ENCODE assay signal across 1 cellular context in the genomic region with DNA sequence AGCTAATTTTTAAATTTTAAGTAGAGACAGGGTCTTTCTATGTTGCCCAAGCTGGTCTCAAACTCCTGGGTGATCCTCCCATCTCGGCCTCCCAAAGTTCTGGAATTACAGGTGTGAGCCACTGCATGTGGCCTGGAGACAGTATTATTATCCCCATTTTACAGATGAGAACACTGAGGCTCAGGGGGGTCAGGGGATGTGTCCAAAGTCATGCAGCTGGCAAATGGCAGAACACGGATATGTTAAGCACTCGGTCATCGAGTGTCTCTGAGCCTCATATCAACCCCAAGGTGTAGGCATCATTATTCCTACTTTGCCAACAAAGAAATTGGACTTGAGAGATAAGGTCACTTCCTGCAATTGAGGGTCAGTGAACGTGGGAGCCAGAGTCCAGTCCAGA.
A peak's percentile ranks its signal among the peaks of the same experiment; 100 is the strongest.
TF ChIP-seq lines count a peak whose summit lies in the region.

No MANE protein-coding gene starts in this region.

TF ChIP-seq in K562, 482 proteins besides CTCF, POLR2A, EP300 and RAD21 (continued from another document):
- TF ChIP-seq, protein P1, sequence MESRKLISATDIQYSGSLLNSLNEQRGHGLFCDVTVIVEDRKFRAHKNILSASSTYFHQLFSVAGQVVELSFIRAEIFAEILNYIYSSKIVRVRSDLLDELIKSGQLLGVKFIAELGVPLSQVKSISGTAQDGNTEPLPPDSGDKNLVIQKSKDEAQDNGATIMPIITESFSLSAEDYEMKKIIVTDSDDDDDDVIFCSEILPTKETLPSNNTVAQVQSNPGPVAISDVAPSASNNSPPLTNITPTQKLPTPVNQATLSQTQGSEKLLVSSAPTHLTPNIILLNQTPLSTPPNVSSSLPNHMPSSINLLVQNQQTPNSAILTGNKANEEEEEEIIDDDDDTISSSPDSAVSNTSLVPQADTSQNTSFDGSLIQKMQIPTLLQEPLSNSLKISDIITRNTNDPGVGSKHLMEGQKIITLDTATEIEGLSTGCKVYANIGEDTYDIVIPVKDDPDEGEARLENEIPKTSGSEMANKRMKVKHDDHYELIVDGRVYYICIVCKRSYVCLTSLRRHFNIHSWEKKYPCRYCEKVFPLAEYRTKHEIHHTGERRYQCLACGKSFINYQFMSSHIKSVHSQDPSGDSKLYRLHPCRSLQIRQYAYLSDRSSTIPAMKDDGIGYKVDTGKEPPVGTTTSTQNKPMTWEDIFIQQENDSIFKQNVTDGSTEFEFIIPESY (CRISPR knock-in tag; IDR thresholded peaks at IDR 0.05): no peak
- TF ChIP-seq BCOR (IDR thresholded peaks at IDR 0.05) (peak; percentile 55; the same call in 1 of the 2 replicates), RBFOX2 (IDR thresholded peaks at IDR 0.05; ENCODE audit: low read depth, low read length) (no peak), BMI1 (IDR thresholded peaks at IDR 0.05; ENCODE audit: low read length) (no peak), ETV5 (CRISPR knock-in tag; IDR thresholded peaks at IDR 0.05; ENCODE audit: low read depth) (no peak), ZNF584 (CRISPR knock-in tag; IDR thresholded peaks at IDR 0.05; ENCODE audit: low read depth) (no peak), ETS2 (tag; IDR thresholded peaks at IDR 0.05; ENCODE audit: borderline replicate concordance, poor library complexity, severe bottlenecking) (no peak)
- TF ChIP-seq, protein P2, sequence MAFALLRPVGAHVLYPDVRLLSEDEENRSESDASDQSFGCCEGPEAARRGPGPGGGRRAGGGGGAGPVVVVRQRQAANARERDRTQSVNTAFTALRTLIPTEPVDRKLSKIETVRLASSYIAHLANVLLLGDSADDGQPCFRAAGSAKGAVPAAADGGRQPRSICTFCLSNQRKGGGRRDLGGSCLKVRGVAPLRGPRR (CRISPR knock-in tag; IDR thresholded peaks at IDR 0.05): no peak
- TF ChIP-seq, protein P3, sequence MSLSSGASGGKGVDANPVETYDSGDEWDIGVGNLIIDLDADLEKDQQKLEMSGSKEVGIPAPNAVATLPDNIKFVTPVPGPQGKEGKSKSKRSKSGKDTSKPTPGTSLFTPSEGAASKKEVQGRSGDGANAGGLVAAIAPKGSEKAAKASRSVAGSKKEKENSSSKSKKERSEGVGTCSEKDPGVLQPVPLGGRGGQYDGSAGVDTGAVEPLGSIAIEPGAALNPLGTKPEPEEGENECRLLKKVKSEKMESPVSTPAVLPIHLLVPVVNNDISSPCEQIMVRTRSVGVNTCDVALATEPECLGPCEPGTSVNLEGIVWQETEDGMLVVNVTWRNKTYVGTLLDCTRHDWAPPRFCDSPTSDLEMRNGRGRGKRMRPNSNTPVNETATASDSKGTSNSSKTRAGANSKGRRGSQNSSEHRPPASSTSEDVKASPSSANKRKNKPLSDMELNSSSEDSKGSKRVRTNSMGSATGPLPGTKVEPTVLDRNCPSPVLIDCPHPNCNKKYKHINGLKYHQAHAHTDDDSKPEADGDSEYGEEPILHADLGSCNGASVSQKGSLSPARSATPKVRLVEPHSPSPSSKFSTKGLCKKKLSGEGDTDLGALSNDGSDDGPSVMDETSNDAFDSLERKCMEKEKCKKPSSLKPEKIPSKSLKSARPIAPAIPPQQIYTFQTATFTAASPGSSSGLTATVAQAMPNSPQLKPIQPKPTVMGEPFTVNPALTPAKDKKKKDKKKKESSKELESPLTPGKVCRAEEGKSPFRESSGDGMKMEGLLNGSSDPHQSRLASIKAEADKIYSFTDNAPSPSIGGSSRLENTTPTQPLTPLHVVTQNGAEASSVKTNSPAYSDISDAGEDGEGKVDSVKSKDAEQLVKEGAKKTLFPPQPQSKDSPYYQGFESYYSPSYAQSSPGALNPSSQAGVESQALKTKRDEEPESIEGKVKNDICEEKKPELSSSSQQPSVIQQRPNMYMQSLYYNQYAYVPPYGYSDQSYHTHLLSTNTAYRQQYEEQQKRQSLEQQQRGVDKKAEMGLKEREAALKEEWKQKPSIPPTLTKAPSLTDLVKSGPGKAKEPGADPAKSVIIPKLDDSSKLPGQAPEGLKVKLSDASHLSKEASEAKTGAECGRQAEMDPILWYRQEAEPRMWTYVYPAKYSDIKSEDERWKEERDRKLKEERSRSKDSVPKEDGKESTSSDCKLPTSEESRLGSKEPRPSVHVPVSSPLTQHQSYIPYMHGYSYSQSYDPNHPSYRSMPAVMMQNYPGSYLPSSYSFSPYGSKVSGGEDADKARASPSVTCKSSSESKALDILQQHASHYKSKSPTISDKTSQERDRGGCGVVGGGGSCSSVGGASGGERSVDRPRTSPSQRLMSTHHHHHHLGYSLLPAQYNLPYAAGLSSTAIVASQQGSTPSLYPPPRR (CRISPR knock-in tag; IDR thresholded peaks at IDR 0.05; ENCODE audit: borderline replicate concordance): no peak
TF ChIP-seq in K562: peak in this region for 5.
